Comparison of ENCODE assay signal across 1 cellular context in the genomic region with DNA sequence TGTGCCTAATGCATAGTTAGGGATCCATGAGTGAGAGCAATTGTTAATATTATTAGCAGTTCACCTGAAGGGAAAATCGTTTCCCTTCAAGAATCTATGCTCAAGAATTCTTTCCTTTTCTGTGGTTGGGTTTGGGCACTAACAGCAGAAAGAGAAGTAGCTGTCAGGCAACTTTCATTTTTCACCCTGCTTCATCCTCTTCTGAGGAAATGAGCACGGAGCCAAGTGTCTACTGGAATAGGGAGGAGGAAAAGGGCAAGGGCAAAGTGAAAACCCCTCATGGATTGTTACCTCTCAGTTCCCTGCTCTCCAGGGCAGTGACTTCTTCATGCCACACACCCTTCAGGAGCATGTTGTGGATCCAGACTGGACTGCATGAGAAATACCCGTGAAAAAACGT.
TF ChIP-seq lines count a peak whose summit lies in the region.

No MANE protein-coding gene starts in this region.

TF ChIP-seq in GM12878, 131 proteins besides CTCF, POLR2A, EP300 and RAD21:
- no peak for TF ChIP-seq SRF (IDR thresholded peaks at IDR 0.05; ENCODE audit: low read depth in 2 of 2, low read length in 2 of 2)
- no peak for TF ChIP-seq SUZ12 (IDR thresholded peaks at IDR 0.05; ENCODE audit: unreplicated experiment)
- TF ChIP-seq ATF7 (IDR thresholded peaks at IDR 0.05; ENCODE audit: low read depth): no peak
- no peak for TF ChIP-seq STAT3 (IDR thresholded peaks at IDR 0.05; ENCODE audit: low read depth, low read length)
- no peak for TF ChIP-seq CEBPB (IDR thresholded peaks at IDR 0.05; ENCODE audit: borderline replicate concordance in 1 of 2, low read depth in 2 of 2, low read length in 2 of 2)
